Comparison of ENCODE assay signal across 9 cellular contexts in the genomic region with DNA sequence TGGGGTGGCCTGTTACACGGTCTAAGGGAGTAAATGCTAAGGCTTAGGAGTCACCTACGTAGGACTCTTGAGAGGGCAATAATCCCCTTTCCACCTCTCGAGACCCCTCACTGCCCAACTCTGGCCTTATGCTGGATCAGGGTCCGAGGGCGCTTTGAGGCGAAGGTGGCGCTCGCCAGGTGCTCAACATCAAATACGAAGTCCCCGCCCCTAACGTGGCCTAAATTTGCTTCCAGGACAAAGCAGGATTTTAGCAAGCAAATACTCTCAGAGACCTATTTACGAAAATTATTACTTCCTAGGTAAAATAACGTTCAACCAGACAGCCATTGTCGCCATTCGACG. TPM values are rescaled to one million over a fixed set of nuclear protein-coding genes. Genes with fewer than 3 reads are reported as not detected.
DNase-seq lines count a peak whose midpoint lies in the region; ATAC-seq and TF ChIP-seq lines count a peak whose summit lies in the region.
"Had no signal": no experiment of that assay in that cellular context is flagged by ENCODE, and none has a peak within 500 bp of the region (broad histone marks: within the 10 kb centered on the region; RNA-seq: fewer than 3 reads in every experiment).

No MANE protein-coding gene starts in this region.

- POLR2A ChIA-PET in RWPE1 (lab: Yijun Ruan, JAX; ENCODE audit: low non-redundant PET), result no interaction called here

- TF ChIP-seq EP300 in esophagus muscularis mucosa (IDR thresholded peaks at IDR 0.05), result no peak

- H3K4me1 ChIP-seq in esophagus muscularis mucosa, result peaks cover 27 to 50% (median 46%) of the 10 kb centered on the region in 4 donors
- peaks cover 19% of the 10 kb centered on the region for H3K4me1 ChIP-seq in psoas muscle

- no peak for TF ChIP-seq POLR2A in esophagus muscularis mucosa (IDR thresholded peaks at IDR 0.05; ENCODE audit: low read depth)

- H3K36me3 ChIP-seq in esophagus muscularis mucosa (no peaks in the 10 kb centered on the region), psoas muscle (ENCODE audit: insufficient read depth in 1 of 2, low read depth in 1 of 2) (no peaks in the 10 kb centered on the region)

- H3K27me3 ChIP-seq in esophagus muscularis mucosa (no peaks in the 10 kb centered on the region), psoas muscle (ENCODE audit: insufficient read depth in 3 of 3, low read length in 2 of 3) (no peaks in the 10 kb centered on the region)

- H3K4me3 ChIP-seq in GM12865 (ENCODE audit: low read depth, low read length), result peak overlapping the region; percentile 94
- H3K4me3 ChIP-seq in esophagus muscularis mucosa, result peak overlapping the region; percentile 66 to 99 (median 86)
- H3K4me3 ChIP-seq in psoas muscle, result peak overlapping the region; percentile 74

- intact Hi-C loops in esophagus muscularis mucosa (cut with DNase I), result loop anchor here (5.0 kb wide), 1 partner anchor 114 kb away; the partner anchor contains the start of gene TRIM39
- intact Hi-C loops in psoas muscle (cut with DNase I), result loop anchor here (10.0 kb wide), 3 partner anchors 111 to 331 kb away; partner anchors contain the start of gene TRIM39 (in 1 of the 2)

- DNase-seq in GM12865 (ENCODE audit: low read depth), result no peak
- no peak for DNase-seq in RWPE1 (ENCODE audit: low spot score)
- no peak for DNase-seq in esophagus muscularis mucosa (ENCODE audit: extremely low spot score)
- no peak for DNase-seq in psoas muscle
- no peak for DNase-seq in GM10266 (ENCODE audit: extremely low spot score)
- no peak for DNase-seq in effector CD4-positive, alpha-beta T cell
- no peak for DNase-seq in stimulated activated CD8-positive, alpha-beta memory T cell treated with anti-CD3 and anti-CD28 coated beads, Interleukin-4, amount 100 ng/mL, for 48 hours

- 0% methylated on average over 1 of the region's 16 CpGs for WGBS in esophagus muscularis mucosa
- 0% methylated on average over 16 of the region's 16 CpGs for WGBS in psoas muscle, 3 donors

- CTCF ChIA-PET in RWPE1 (lab: Yijun Ruan, JAX), result interaction anchor here (0.6 to 0.7 kb wide), 3 partner anchors 19 to 113 kb away, joined by 3 to 6 read pairs (median 3); no protein-coding TSS in a partner anchor

- TF ChIP-seq CTCF in GM12865 (IDR thresholded peaks at IDR 0.05; ENCODE audit: insufficient read depth, low read depth, low read length, missing control alignments) (no peak), RWPE1 (conservative IDR thresholded peaks at IDR 0.05; ENCODE audit: low read depth) (no peak), esophagus muscularis mucosa (IDR thresholded peaks at IDR 0.05) (no peak), psoas muscle (IDR thresholded peaks at IDR 0.05) (no peak), GM10266 (IDR thresholded peaks at IDR 0.05; ENCODE audit: control insufficient read depth, insufficient read depth, low read depth, missing control alignments) (no peak)

- H3K27ac ChIP-seq in RWPE1 (peak overlapping the region; percentile 92), esophagus muscularis mucosa (replicated peaks in 1 of 4) (peak overlapping the region; percentile 93 to 98 (median 96)), psoas muscle (peak overlapping the region; percentile 98)

- ATAC-seq in psoas muscle (no peak), HG03469 (IDR thresholded peaks at IDR 0.05; ENCODE audit: unreplicated experiment) (no peak)

- H3K9me3 ChIP-seq in esophagus muscularis mucosa (no peaks in the 10 kb centered on the region), psoas muscle (no peaks in the 10 kb centered on the region)

RNA-seq across cellular contexts. Expression of gene TRIM26, which starts 0.4 kb away (rescaled TPM):
- total RNA-seq in esophagus muscularis mucosa (10 to 100 TPM; 33.6 to 58.8 (median 46.3) TPM), psoas muscle (10 to 100 TPM; 13.2 to 18.1 (median 14.8) TPM)
- polyA plus RNA-seq in psoas muscle, result 10 to 100 TPM; 13.1 to 36.4 (median 17.9) TPM

RNA-seq across cellular contexts. Expression of gene TRIM15, which starts 50.3 kb away (rescaled TPM):
- total RNA-seq in esophagus muscularis mucosa (under 1 TPM in 1 of 4 donors, not detected in 3; 0.42 TPM), psoas muscle (not detected)
- polyA plus RNA-seq in psoas muscle, result under 1 TPM in 1 of 3 donors, not detected in 2; 0.01 TPM
- total RNA-seq: myocyte had no signal

RNA-seq across cellular contexts. Expression of gene TRIM10, which starts 52.6 kb away (rescaled TPM):
- under 1 TPM in 3 of 4 donors, not detected in 1; 0.17 to 0.50 (median 0.42) TPM for total RNA-seq in esophagus muscularis mucosa
- total RNA-seq in psoas muscle, result under 1 TPM in 1 of 4 donors, not detected in 3; 0.10 TPM
- polyA plus RNA-seq in psoas muscle, result not detected
- total RNA-seq: myocyte had no signal
